In genomic region chr4:173666-174314, GRCh38 we compare ENCODE assay signal across 32 cellular contexts. TPM values are rescaled to one million over a fixed set of nuclear protein-coding genes. Genes with fewer than 3 reads are reported as not detected.
DNase-seq lines count a peak whose midpoint lies in the region; ATAC-seq, FAIRE-seq and TF ChIP-seq lines count a peak whose summit lies in the region.
"Had no signal": no experiment of that assay in that cellular context is flagged by ENCODE, and none has a peak within 500 bp of the region (broad histone marks: within the 10 kb centered on the region; RNA-seq: fewer than 3 reads in every experiment).

No MANE protein-coding gene starts in this region.

- 70% methylated on average over 7 of the region's 7 CpGs for WGBS in liver
- 13% methylated on average over 7 of the region's 7 CpGs for WGBS in HepG2 (ENCODE audit: low lambda C conversion rate)

- no peak for TF ChIP-seq EP300 in HepG2 (IDR thresholded peaks at IDR 0.05; ENCODE audit: low read depth in 2 of 2, low read length in 2 of 2)
- TF ChIP-seq EP300 in HepG2 (CRISPR knock-in tag; IDR thresholded peaks at IDR 0.05; ENCODE audit: borderline replicate concordance) = no peak

- H3K9me3 ChIP-seq in liver (ENCODE audit: control insufficient read depth in 4 of 4, low read length in 3 of 4) (peaks cover 39 to 72% (median 55%) of the 10 kb centered on the region in 4 donors), HepG2 (ENCODE audit: low read length) (peaks cover 76% of the 10 kb centered on the region), iPS-20b (ENCODE audit: insufficient read depth, low read depth, low read length) (peaks cover 70% of the 10 kb centered on the region)

- no peak overlapping the region for H3K4me2 ChIP-seq in HepG2 (ENCODE audit: low read depth, low read length)

- peak overlapping the region; percentile 58 for H3K4me3 Mint-ChIP-seq in endothelial cell (ENCODE audit: unreplicated experiment)
- H3K4me3 Mint-ChIP-seq: CD14-positive monocyte; CD8-positive, alpha-beta memory T cell had no signal

- no peak overlapping the region for H2AFZ ChIP-seq in HepG2 (ENCODE audit: low read length)

- TF ChIP-seq RAD21 in liver (IDR thresholded peaks at IDR 0.05) = no peak
- no peak for TF ChIP-seq RAD21 in HepG2 (CRISPR knock-in tag; IDR thresholded peaks at IDR 0.05)

- DNase-seq in HepG2 (ENCODE audit: low spot score) (no peak), endothelial cell (ENCODE audit: low spot score) (no peak), RWPE1 (ENCODE audit: low spot score) (no peak), substantia nigra (lab: John Stamatoyannopoulos, UW) (no peak), NCI-H446 (lab: John Stamatoyannopoulos, UW) (no peak), NCI-H345 treated with DMSO at 0.1 percent for 48 hours (lab: John Stamatoyannopoulos, UW; ENCODE audit: unreplicated experiment) (no peak)
- DNase-seq: 8988T; ACHN; BE2C; CD8-positive, alpha-beta memory T cell; DMS 273 treated with DMSO at 0.1 percent for 48 hours; DMS79; EL; Kasumi-1; MV-4-11; NCI-H1105; NCI-H1436 treated with DMSO at 0.1 percent for 48 hours; NCI-H187 treated with DMSO at 0.1 percent for 48 hours; NCI-H2171 treated with DMSO at 0.1 percent for 48 hours; NCI-H345; NCI-H524 treated with DMSO at 0.1 percent for 48 hours; NCI-H774; PC-3; SJCRH30 had no signal

- intact Hi-C loops in HepG2 (cut with micrococcal nuclease; ENCODE audit: unreplicated experiment) = no loop called here

- peaks cover 0 to 2% (median 0%) of the 10 kb centered on the region in 4 donors for H3K36me3 ChIP-seq in liver (ENCODE audit: control insufficient read depth in 4 of 4, insufficient read depth in 3 of 4, low read depth in 1 of 4, low read length in 3 of 4)
- no peaks in the 10 kb centered on the region for H3K36me3 ChIP-seq in HepG2 (replicated peaks in 1 of 2; ENCODE audit: control insufficient read depth in 1 of 2, insufficient read depth in 2 of 2, low read length in 2 of 2)
- H3K36me3 ChIP-seq in iPS-20b (ENCODE audit: insufficient read depth, low read depth, low read length) = no peaks in the 10 kb centered on the region
- H3K36me3 ChIP-seq: BE2C had no signal

- POLR2A ChIA-PET in HepG2 (lab: Yijun Ruan, JAX) = no interaction called here
- POLR2A ChIA-PET in RWPE1 (lab: Yijun Ruan, JAX; ENCODE audit: low non-redundant PET) = no interaction called here

- peaks cover 2% of the 10 kb centered on the region for H3K27me3 Mint-ChIP-seq in endothelial cell (ENCODE audit: unreplicated experiment)
- H3K27me3 Mint-ChIP-seq: CD8-positive, alpha-beta memory T cell had no signal

- no peaks in the 10 kb centered on the region for H3K79me2 ChIP-seq in HepG2 (ENCODE audit: insufficient read depth, low read length)

- H3K9ac ChIP-seq in liver (ENCODE audit: low read depth in 1 of 2, low read length in 2 of 2) (no peak overlapping the region), HepG2 (ENCODE audit: insufficient read depth, low read depth, low read length) (no peak overlapping the region), iPS-20b (ENCODE audit: low read depth, low read length) (no peak overlapping the region)

- ATAC-seq in HepG2 = no peak
- ATAC-seq: K562, PC-3, Right ventricle myocardium inferior had no signal

- H3K27ac ChIP-seq in liver (ENCODE audit: low read depth in 1 of 2, low read length in 2 of 2) (no peak overlapping the region), HepG2 (ENCODE audit: extremely low read length, insufficient read depth, low read length) (no peak overlapping the region), iPS-20b (ENCODE audit: low read length) (no peak overlapping the region), RWPE1 (no peak overlapping the region), substantia nigra (ENCODE audit: low read depth, low read length, poor library complexity, severe bottlenecking) (no peak overlapping the region)
- H3K27ac ChIP-seq: SJCRH30 had no signal

- no peak for TF ChIP-seq POLR2A in HepG2 (IDR thresholded peaks at IDR 0.05; ENCODE audit: insufficient read depth in 1 of 2, low read depth in 2 of 2, low read length in 2 of 2)

- H3K4me3 ChIP-seq in liver (ENCODE audit: low read depth in 1 of 3, low read length in 3 of 3) (peak overlapping the region in 2 of 3 donors; percentile 55 to 66), HepG2 (replicated peaks in 1 of 3; ENCODE audit: insufficient read depth in 1 of 3, low read depth in 2 of 3, low read length in 3 of 3) (no peak overlapping the region), iPS-20b (ENCODE audit: low read length) (0 out of 2 replicates have a peak overlapping the region, but pooled peaks have one; percentile 32)
- H3K4me3 ChIP-seq: K562, SJCRH30 had no signal

- BruUV-seq in HepG2 (replicated peaks; lab: Mats Ljungman, UMichigan) = no TSS peak

- in situ Hi-C loops in HepG2 (cut with HindIII; ENCODE audit: extremely low pct_ligation_motif_present, low pct_unique_long_range_greater_than_20kb) = no loop called here

- H3K4me1 ChIP-seq in liver (ENCODE audit: control insufficient read depth in 4 of 4, insufficient read depth in 4 of 4, low read length in 3 of 4) = no peaks in the 10 kb centered on the region
- H3K4me1 ChIP-seq in HepG2 (ENCODE audit: insufficient read depth, low read length) = no peaks in the 10 kb centered on the region
- H3K4me1 ChIP-seq in iPS-20b (ENCODE audit: insufficient read depth, low read length) = no peaks in the 10 kb centered on the region
- H3K4me1 ChIP-seq: BE2C, SJCRH30 had no signal

- H3K9me3 Mint-ChIP-seq in endothelial cell (ENCODE audit: unreplicated experiment) = peaks cover 29% of the 10 kb centered on the region

- no peaks in the 10 kb centered on the region for H3K4me1 Mint-ChIP-seq in endothelial cell (ENCODE audit: unreplicated experiment)
- H3K4me1 Mint-ChIP-seq: CD14-positive monocyte; CD8-positive, alpha-beta memory T cell had no signal

- no peaks in the 10 kb centered on the region for H4K20me1 ChIP-seq in HepG2 (ENCODE audit: insufficient read depth, low read length)

- TF ChIP-seq CTCF in liver (IDR thresholded peaks at IDR 0.05; ENCODE audit: low read depth, low read length, missing input control) = no peak
- TF ChIP-seq CTCF in HepG2 (CRISPR knock-in tag; IDR thresholded peaks at IDR 0.05) = no peak
- no peak for TF ChIP-seq CTCF in endothelial cell (IDR thresholded peaks at IDR 0.05; ENCODE audit: unreplicated experiment)
- no peak for TF ChIP-seq CTCF in RWPE1 (conservative IDR thresholded peaks at IDR 0.05; ENCODE audit: low read depth)

- FAIRE-seq in HepG2 (lab: Jason Lieb, UNC) = no peak
- FAIRE-seq: GM12892, GM19239, H54, K562 had no signal

- H3K36me3 Mint-ChIP-seq in endothelial cell (ENCODE audit: low read depth, unreplicated experiment) = peaks cover 57% of the 10 kb centered on the region

- CTCF ChIA-PET in HepG2 (lab: Yijun Ruan, JAX; ENCODE audit: low intra/inter-chr PET ratio, low total read pairs) (no interaction called here), RWPE1 (lab: Yijun Ruan, JAX) (no interaction called here)

- H3K27me3 ChIP-seq in liver (ENCODE audit: control insufficient read depth in 4 of 4, insufficient read depth in 4 of 4, low read length in 3 of 4) (no peaks in the 10 kb centered on the region), HepG2 (ENCODE audit: control insufficient read depth in 1 of 2, insufficient read depth in 2 of 2, low read length in 2 of 2) (no peaks in the 10 kb centered on the region), iPS-20b (ENCODE audit: insufficient read depth, low read length) (no peaks in the 10 kb centered on the region)
- H3K27me3 ChIP-seq: BE2C, SJCRH30 had no signal

- no peak overlapping the region for H3K27ac Mint-ChIP-seq in endothelial cell (ENCODE audit: unreplicated experiment)
- H3K27ac Mint-ChIP-seq: CD14-positive monocyte; CD8-positive, alpha-beta memory T cell had no signal

TF ChIP-seq in liver, 16 proteins besides CTCF, POLR2A, EP300 and RAD21 (continues in another document):
- no peak for TF ChIP-seq SP1 (IDR thresholded peaks at IDR 0.05)
- TF ChIP-seq FOXA2 (IDR thresholded peaks at IDR 0.05) = no peak
- no peak for TF ChIP-seq FOXA1 (IDR thresholded peaks at IDR 0.05)
- TF ChIP-seq GABPA (IDR thresholded peaks at IDR 0.05 in 1 of 2, conservative IDR thresholded peaks at IDR 0.05 in 1 of 2) = no peak

TF ChIP-seq in HepG2, 621 proteins besides CTCF, POLR2A, EP300 and RAD21:
- TF ChIP-seq PTBP1 (IDR thresholded peaks at IDR 0.05; ENCODE audit: low read depth, low read length, poor library complexity, severe bottlenecking) (no peak), GLI4 (CRISPR knock-in tag; IDR thresholded peaks at IDR 0.05; ENCODE audit: borderline replicate concordance) (no peak)

RNA-seq across cellular contexts. Expression of gene ZNF718, which starts 49.5 kb away (rescaled TPM):
- total RNA-seq in liver (1 to 10 TPM; 3.7 to 6.5 TPM), HepG2 (2016; rRNA removed; fragmentation: Illumina TruSeq; extraction: Trizol) (not detected in 2 replicates), endothelial cell (ENCODE audit: unreplicated experiment) (14.0 TPM)
- polyA plus RNA-seq in liver (1 to 10 TPM in 1 of 2 donors, under 1 TPM in 1; 0.50 to 1.1 TPM), HepG2 (2011; rRNA removed) (not detected in 2 replicates)
- total RNA-seq in HepG2 (2016; cell fraction: cytosol; rRNA removed; fragmentation: Illumina TruSeq; extraction: Trizol; ENCODE audit: low read depth) = not detected in 2 replicates
- total RNA-seq in HepG2 (2016; cell fraction: insoluble cytoplasmic fraction; rRNA removed; fragmentation: Illumina TruSeq; extraction: Trizol) = not detected in 2 replicates
- not detected in 2 replicates for total RNA-seq in HepG2 (2016; cell fraction: membrane; rRNA removed; fragmentation: Illumina TruSeq; extraction: Trizol)
- not detected in 2 replicates for total RNA-seq in HepG2 (2016; cell fraction: nucleus; rRNA removed; fragmentation: Illumina TruSeq; extraction: Trizol)
- polyA plus RNA-seq in HepG2 (2011; cell fraction: cytosol; rRNA removed) = not detected in 2 replicates
- not detected in 2 replicates for polyA plus RNA-seq in HepG2 (2011; cell fraction: nucleus; rRNA removed)
- polyA plus RNA-seq in HepG2 (2012) = not detected in 2 replicates
- polyA plus RNA-seq in HepG2 (2016; cell fraction: cytosol; fragmentation: Illumina TruSeq; extraction: Trizol; ENCODE audit: low read depth) = not detected in 2 replicates
- polyA plus RNA-seq in HepG2 (2016; cell fraction: insoluble cytoplasmic fraction; fragmentation: Illumina TruSeq; extraction: Trizol; ENCODE audit: low read depth) = not detected in 2 replicates
- not detected in 2 replicates for polyA plus RNA-seq in HepG2 (2016; cell fraction: membrane; fragmentation: Illumina TruSeq; extraction: Trizol; ENCODE audit: low read depth)
- polyA plus RNA-seq in HepG2 (2016; cell fraction: nucleus; fragmentation: Illumina TruSeq; extraction: Trizol; ENCODE audit: insufficient read depth, low read depth) = not detected in 2 replicates
- polyA minus RNA-seq in HepG2 (2011; rRNA and poly(A)+ RNA removed; ENCODE audit: low replicate concordance) = 2.2 TPM in 1 of 2 replicates, not detected in the other
- not detected in 2 replicates for polyA minus RNA-seq in HepG2 (2011; cell fraction: cytosol; rRNA and poly(A)+ RNA removed)
- polyA minus RNA-seq in HepG2 (2011; cell fraction: nucleus; rRNA and poly(A)+ RNA removed) = not detected in 2 replicates

Comparison
In these comparisons a context has a peak if more than half of its experiments do, and no peak if none do; other contexts are left out.
1. H3K4me3 ChIP-seq: peak in liver (2 of 3) and iPS-20b (single experiment); none in HepG2 (0 of 3).